ENCODE assay signal across 8 cellular contexts in the genomic region with DNA sequence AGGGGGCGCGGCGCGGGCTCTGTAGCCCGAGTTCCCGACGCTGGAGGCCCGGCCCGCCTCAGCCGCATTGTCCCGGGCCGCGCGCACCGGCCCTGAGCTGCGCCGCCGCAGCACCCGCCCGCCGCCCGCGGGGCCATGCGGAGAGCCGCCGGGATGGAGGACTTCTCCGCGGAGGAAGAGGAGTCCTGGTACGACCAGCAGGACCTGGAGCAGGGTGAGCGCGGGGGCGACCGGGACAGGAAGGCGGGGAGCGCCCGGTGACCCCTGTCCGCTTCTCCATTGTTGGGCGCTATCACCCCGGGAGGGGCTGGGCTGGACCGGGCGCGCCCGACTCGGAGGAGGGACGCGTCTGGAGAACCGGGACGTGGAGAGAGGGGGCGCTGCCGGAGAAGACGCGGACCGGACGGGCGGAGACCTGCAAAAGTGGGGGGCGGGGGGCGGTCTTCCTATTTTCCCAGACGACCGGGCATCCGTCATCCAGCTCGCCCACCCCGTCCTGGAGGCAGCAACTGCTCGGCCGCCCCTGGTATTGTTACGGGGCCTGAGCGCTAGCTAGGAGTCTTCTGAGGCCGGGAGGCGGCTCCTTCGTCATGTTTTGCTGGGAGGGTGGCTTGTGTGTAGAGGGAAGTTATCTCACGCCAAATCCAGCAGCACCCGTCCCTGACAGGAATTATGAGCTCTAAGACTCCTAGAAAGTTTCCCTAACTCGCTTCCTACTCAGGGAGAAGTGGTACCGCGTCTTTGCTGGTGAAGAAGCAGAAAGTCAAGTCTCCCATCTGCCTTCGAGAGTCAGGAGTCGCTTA. TPM values are rescaled to one million over a fixed set of nuclear protein-coding genes. Genes with fewer than 3 reads are reported as not detected.
DNase-seq lines count a peak whose midpoint lies in the region; ATAC-seq and TF ChIP-seq lines count a peak whose summit lies in the region.

No MANE protein-coding gene starts in this region.

- dilution Hi-C loops in IMR-90 (cut with HindIII; ENCODE audit: low sequenced_read_pairs, unreplicated experiment), result no loop called here

- no peak for TF ChIP-seq RAD21 in IMR-90 (IDR thresholded peaks at IDR 0.05; ENCODE audit: low read length)

- POLR2A ChIA-PET in IMR-90 (lab: Charles Lee; ENCODE audit: unreplicated experiment), result interaction anchor here (0.6 to 2.0 kb wide), 7 partner anchors 12 to 95 kb away, joined by 3 to 8 read pairs (median 4); a partner anchor contains a TSS

- no TSS peak for BruUV-seq in IMR-90 (replicated peaks; lab: Mats Ljungman, UMichigan)

- H4K8ac ChIP-seq in IMR-90 (ENCODE audit: low read depth in 2 of 2, low read length in 2 of 2) (peak overlapping the region; percentile 98 to 99), mesenchymal stem cell (ENCODE audit: low read length) (peak overlapping the region; percentile 91)

- H4K91ac ChIP-seq in IMR-90 (ENCODE audit: insufficient read depth, low read depth, low read length) (peak overlapping the region; percentile 99), mesenchymal stem cell (ENCODE audit: low read length) (peak overlapping the region; percentile 97)

- H2BK5ac ChIP-seq in IMR-90 (ENCODE audit: low read depth, low read length, poor library complexity, severe bottlenecking) (peak overlapping the region; percentile 95), mesenchymal stem cell (ENCODE audit: low read depth, low read length, poor library complexity, severe bottlenecking) (peak overlapping the region; percentile 66)

- H3K4ac ChIP-seq in IMR-90 (ENCODE audit: low read depth, low read length) (peak overlapping the region; percentile 94), mesenchymal stem cell (ENCODE audit: low read depth in 1 of 2, low read length in 2 of 2) (peak overlapping the region in 1 of 2 experiments; percentile 81)

- H3K36me3 ChIP-seq in IMR-90 (ENCODE audit: control insufficient read depth, insufficient read depth, low read length) (peaks cover 4% of the 10 kb centered on the region; the same call in 1 of the 2 replicates), mesenchymal stem cell (ENCODE audit: control insufficient read depth in 1 of 2, insufficient read depth in 2 of 2, low read depth in 1 of 2, low read length in 2 of 2) (peaks cover 0 to 8% of the 10 kb centered on the region in 2 experiments)

- H3K27ac ChIP-seq in IMR-90 (ENCODE audit: insufficient read depth, low read length) (peak overlapping the region; percentile 92), VCaP (peak overlapping the region; percentile 88), mesenchymal stem cell (ENCODE audit: low read length, poor library complexity, severe bottlenecking) (peak overlapping the region; percentile 80)

- peak overlapping the region; percentile 99 for H2AK9ac ChIP-seq in IMR-90 (replicated peaks; ENCODE audit: low read depth, low read length, poor library complexity)

- H4K5ac ChIP-seq in IMR-90 (ENCODE audit: low read depth, low read length), result peak overlapping the region; percentile 97

- H3K56ac ChIP-seq in IMR-90 (ENCODE audit: extremely low read depth, insufficient read depth, low read length), result peak overlapping the region; percentile 96

- H3K79me1 ChIP-seq in IMR-90 (ENCODE audit: low read depth in 1 of 2, low read length in 2 of 2) (peaks cover 15 to 54% of the 10 kb centered on the region in 2 experiments; a peak in 3 of 4 replicates), mesenchymal stem cell (replicated peaks; ENCODE audit: low read length, poor library complexity, severe bottlenecking) (peaks cover 30% of the 10 kb centered on the region)

- H3K4me1 ChIP-seq in IMR-90 (ENCODE audit: control insufficient read depth, insufficient read depth, low read length) (peaks cover 10% of the 10 kb centered on the region), mesenchymal stem cell (ENCODE audit: control insufficient read depth, insufficient read depth, low read depth, low read length) (peaks cover 25% of the 10 kb centered on the region)

- peak overlapping the region; percentile 97 for H2AK5ac ChIP-seq in IMR-90 (ENCODE audit: low read depth, low read length)
- H2AK5ac ChIP-seq in mesenchymal stem cell (ENCODE audit: low read length, severe bottlenecking), result peak overlapping the region; percentile 94

- DNase-seq in COR-L47 (lab: John Stamatoyannopoulos, UW), result peak; percentile 7
- peak; percentile 76 for DNase-seq in IMR-90
- peak; percentile 57 for DNase-seq in epidermal melanocyte (ENCODE audit: insufficient read length, low spot score)
- DNase-seq in mesenchymal stem cell, result peak; percentile 89
- DNase-seq in stromal cell of bone marrow (ENCODE audit: low read depth), result peak; percentile 79
- DNase-seq in central memory CD4-positive, alpha-beta T cell, result no peak

- WGBS in IMR-90 (ENCODE audit: extremely low coverage in 2 of 2, insufficient read length in 1 of 2), 2 experiments, result 0% methylated on average over 48 of the region's 76 CpGs; no CpG with 5 or more reads in 1 of the 2 experiments
- under 1% methylated on average over 43 of the region's 76 CpGs for WGBS in mesenchymal stem cell

- H3K14ac ChIP-seq in IMR-90 (replicated peaks; ENCODE audit: low read depth, low read length) (peak overlapping the region; percentile 96), mesenchymal stem cell (ENCODE audit: low read length in 2 of 2) (peak overlapping the region in 1 of 2 experiments; percentile 81)

- ATAC-seq in GM21423 (IDR thresholded peaks at IDR 0.05; ENCODE audit: unreplicated experiment) (peak; percentile 32), IMR-90 (ENCODE audit: low read depth) (peak; percentile 73)

- intact Hi-C loops in IMR-90 (cut with micrococcal nuclease), result loop anchor here (1.0 to 5.0 kb wide), 3 partner anchors 25 to 124 kb away; a partner anchor contains a TSS

- H2BK15ac ChIP-seq in IMR-90 (ENCODE audit: low read depth, low read length) (peak overlapping the region; percentile 75; the same call in 2 of the 3 replicates), mesenchymal stem cell (ENCODE audit: low read depth, poor library complexity, severe bottlenecking) (peak overlapping the region; percentile 90)

- peak; percentile 73 for TF ChIP-seq POLR2A in IMR-90 (IDR thresholded peaks at IDR 0.05; ENCODE audit: low read depth, low read length)

- peaks cover 23% of the 10 kb centered on the region for H3K9me1 ChIP-seq in IMR-90 (ENCODE audit: insufficient read depth, low read length)

- H4K20me1 ChIP-seq in IMR-90 (ENCODE audit: insufficient read depth, low read length), result peaks cover 14% of the 10 kb centered on the region

- H2BK12ac ChIP-seq in mesenchymal stem cell (ENCODE audit: low read length in 2 of 2), result peak overlapping the region in 1 of 2 experiments; percentile 29

- H3K4me2 ChIP-seq in IMR-90 (ENCODE audit: low read depth, low read length), result peak overlapping the region; percentile 93
- H3K4me2 ChIP-seq in mesenchymal stem cell (ENCODE audit: low read length, poor library complexity, severe bottlenecking), result peak overlapping the region; percentile 81

- peak overlapping the region; percentile 48 for H2BK120ac ChIP-seq in IMR-90 (ENCODE audit: low read depth, low read length)
- H2BK120ac ChIP-seq in mesenchymal stem cell (ENCODE audit: low read depth, low read length), result peak overlapping the region; percentile 81

- in situ Hi-C loops in IMR-90 (cut with MboI; ENCODE audit: low sequenced_read_pairs), result no loop called here

- peak; percentile 42 for TF ChIP-seq CTCF in IMR-90 (conservative IDR thresholded peaks at IDR 0.05; ENCODE audit: low read depth, low read length)
- peak; percentile 33 for TF ChIP-seq CTCF in VCaP (conservative IDR thresholded peaks at IDR 0.05)

- H3K23ac ChIP-seq in IMR-90 (ENCODE audit: low read depth, low read length), result peak overlapping the region; percentile 82
- H3K23ac ChIP-seq in mesenchymal stem cell (ENCODE audit: low read length in 2 of 2), result peak overlapping the region in 1 of 2 experiments; percentile 48

- peak overlapping the region; percentile 95 for H3K18ac ChIP-seq in IMR-90 (ENCODE audit: low read depth, low read length)
- peak overlapping the region; percentile 90 to 95 for H3K18ac ChIP-seq in mesenchymal stem cell (ENCODE audit: low read depth in 1 of 2, low read length in 2 of 2)

- peak overlapping the region; percentile 95 for H2AFZ ChIP-seq in IMR-90 (replicated peaks; ENCODE audit: low read length, poor library complexity)
- peak overlapping the region; percentile 84 for H2AFZ ChIP-seq in mesenchymal stem cell (ENCODE audit: low read depth, low read length)

- H3K4me3 ChIP-seq in IMR-90 (ENCODE audit: insufficient read depth, low read depth, low read length) (peak overlapping the region; percentile 95), mesenchymal stem cell (ENCODE audit: insufficient read depth in 1 of 2, low read depth in 1 of 2, low read length in 2 of 2) (peak overlapping the region; percentile 80 to 95)

- H3K9me3 ChIP-seq in IMR-90 (ENCODE audit: control insufficient read depth, insufficient read depth, low read length) (no peaks in the 10 kb centered on the region), mesenchymal stem cell (ENCODE audit: control insufficient read depth, low read length) (no peaks in the 10 kb centered on the region)

- CTCF ChIA-PET in IMR-90 (lab: Yijun Ruan, JAX), result interaction anchor here (0.8 to 2.9 kb wide), 7 partner anchors 10 to 192 kb away, joined by 3 to 9 read pairs (median 5); a partner anchor contains a TSS

- H2BK20ac ChIP-seq in IMR-90 (ENCODE audit: low read depth, low read length), result no peak overlapping the region

- no peaks in the 10 kb centered on the region for H3K27me3 ChIP-seq in IMR-90 (ENCODE audit: control insufficient read depth, insufficient read depth, low read length)
- H3K27me3 ChIP-seq in mesenchymal stem cell (ENCODE audit: control insufficient read depth in 1 of 2, insufficient read depth in 1 of 2, low read length in 2 of 2), result no peaks in the 10 kb centered on the region

- H3K9ac ChIP-seq in IMR-90 (ENCODE audit: low read depth, low read length) (peak overlapping the region; percentile 95), mesenchymal stem cell (ENCODE audit: low read length) (peak overlapping the region; percentile 100)

RNA-seq across cellular contexts. Expression of a gene that starts 0.7 kb away (rescaled TPM):
- total RNA-seq in IMR-90 (2012; rRNA removed), result 5.6 and 5.7 TPM in 2 replicates
- 18.9 and 23.2 TPM in 2 replicates for polyA plus RNA-seq in IMR-90 (2012; rRNA removed)
- 14.2 and 21.1 TPM in 2 replicates for polyA plus RNA-seq in IMR-90 (2012; cell fraction: cytosol; rRNA removed)
- 12.6 and 30.3 TPM in 2 replicates for polyA plus RNA-seq in IMR-90 (2012; cell fraction: nucleus; rRNA removed; ENCODE audit: low replicate concordance)
- polyA plus RNA-seq in mesenchymal stem cell (2013, experiment 1 of 2), result 30.2 TPM
- 29.7 TPM for polyA plus RNA-seq in mesenchymal stem cell (2013, experiment 2 of 2)

RNA-seq across cellular contexts. Expression of a gene that starts 15.6 kb away (rescaled TPM):
- 0.18 and 0.56 TPM in 2 replicates for total RNA-seq in IMR-90 (2012; rRNA removed)
- 1.7 and 2.7 TPM in 2 replicates for polyA plus RNA-seq in IMR-90 (2012; rRNA removed)
- 0.27 and 2.5 TPM in 2 replicates for polyA plus RNA-seq in IMR-90 (2012; cell fraction: cytosol; rRNA removed)
- 6.8 and 10.5 TPM in 2 replicates for polyA plus RNA-seq in IMR-90 (2012; cell fraction: nucleus; rRNA removed; ENCODE audit: low replicate concordance)
- 1.4 TPM for polyA plus RNA-seq in mesenchymal stem cell (2013, experiment 1 of 2)
- polyA plus RNA-seq in mesenchymal stem cell (2013, experiment 2 of 2), result 1.5 TPM

RNA-seq across cellular contexts. Expression of a gene that starts 24.4 kb away (rescaled TPM):
- 42.5 and 53.9 TPM in 2 replicates for total RNA-seq in IMR-90 (2012; rRNA removed)
- polyA plus RNA-seq in IMR-90 (2012; rRNA removed), result 49.0 and 53.0 TPM in 2 replicates
- 72.6 and 78.2 TPM in 2 replicates for polyA plus RNA-seq in IMR-90 (2012; cell fraction: cytosol; rRNA removed)
- polyA plus RNA-seq in IMR-90 (2012; cell fraction: nucleus; rRNA removed; ENCODE audit: low replicate concordance), result 21.8 and 25.5 TPM in 2 replicates
- 30.1 TPM for polyA plus RNA-seq in mesenchymal stem cell (2013, experiment 1 of 2)
- 29.8 TPM for polyA plus RNA-seq in mesenchymal stem cell (2013, experiment 2 of 2)

RNA-seq across cellular contexts. Expression of a gene that starts 52.4 kb away (rescaled TPM):
- total RNA-seq in IMR-90 (2012; rRNA removed), result not detected in 2 replicates
- not detected in 2 replicates for polyA plus RNA-seq in IMR-90 (2012; rRNA removed)
- not detected in 2 replicates for polyA plus RNA-seq in IMR-90 (2012; cell fraction: cytosol; rRNA removed)
- polyA plus RNA-seq in IMR-90 (2012; cell fraction: nucleus; rRNA removed; ENCODE audit: low replicate concordance), result not detected in 2 replicates
- not detected for polyA plus RNA-seq in mesenchymal stem cell (2013, experiment 1 of 2)
- not detected for polyA plus RNA-seq in mesenchymal stem cell (2013, experiment 2 of 2)

RNA-seq across cellular contexts. Expression of a gene that starts 58.7 kb away (rescaled TPM):
- total RNA-seq in IMR-90 (2012; rRNA removed), result 365 and 373 TPM in 2 replicates
- polyA plus RNA-seq in IMR-90 (2012; rRNA removed), result 331 and 425 TPM in 2 replicates
- 109 and 263 TPM in 2 replicates for polyA plus RNA-seq in IMR-90 (2012; cell fraction: cytosol; rRNA removed)
- 38.0 and 159 TPM in 2 replicates for polyA plus RNA-seq in IMR-90 (2012; cell fraction: nucleus; rRNA removed; ENCODE audit: low replicate concordance)
- polyA plus RNA-seq in mesenchymal stem cell (2013, experiment 1 of 2), result 488 TPM
- 495 TPM for polyA plus RNA-seq in mesenchymal stem cell (2013, experiment 2 of 2)
